25 cellular contexts compared by ENCODE assay signal in the genomic region with DNA sequence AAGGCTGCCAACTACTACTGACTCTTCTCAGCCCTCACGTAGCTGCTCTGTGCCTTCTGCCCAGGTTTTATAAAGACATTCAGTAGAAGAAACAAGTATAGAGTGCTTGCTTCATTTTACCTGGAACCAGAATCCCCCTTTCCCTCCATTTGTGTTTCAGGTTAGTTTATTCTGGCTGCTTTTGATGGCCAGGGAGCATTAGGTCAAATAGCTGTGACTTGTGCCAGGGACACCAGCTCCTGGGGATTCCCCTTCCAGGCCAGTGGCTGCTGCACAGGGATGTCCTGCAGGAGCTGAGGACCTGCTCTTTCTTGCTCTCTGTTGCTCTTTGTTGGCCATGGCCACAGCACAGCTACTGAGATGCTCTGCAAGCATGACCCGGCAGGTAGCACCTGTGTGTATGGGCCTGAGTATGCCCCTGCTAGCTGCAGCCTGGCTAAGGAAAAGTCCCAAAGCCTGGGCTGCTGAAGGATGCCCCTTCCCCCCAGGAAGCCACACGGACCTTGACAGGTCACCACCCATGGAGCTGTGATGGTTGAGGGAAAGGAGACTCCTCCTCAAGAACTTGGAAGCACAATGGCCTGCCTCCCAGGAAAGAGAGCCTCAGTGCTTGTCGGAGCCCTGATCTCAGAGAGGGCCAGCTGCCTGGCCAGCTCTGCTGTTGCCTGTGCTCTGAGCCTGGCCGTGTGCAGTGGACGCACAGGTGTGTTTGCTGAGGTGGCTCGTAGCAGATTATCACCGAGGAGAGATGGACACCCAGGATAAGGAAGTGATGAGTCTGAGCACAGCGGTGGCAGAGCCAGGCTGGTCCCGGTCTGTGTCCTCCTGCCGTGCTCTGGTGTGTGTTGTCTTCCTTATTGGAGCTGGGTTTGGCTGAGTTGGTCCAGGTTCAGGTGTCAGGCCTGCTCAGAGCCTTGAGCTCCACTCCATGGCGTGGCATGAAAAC.
DNase-seq lines count a peak whose midpoint lies in the region; ATAC-seq, FAIRE-seq and TF ChIP-seq lines count a peak whose summit lies in the region.
"Had no signal": no experiment of that assay in that cellular context is flagged by ENCODE, and none has a peak within 500 bp of the region (broad histone marks: within the 10 kb centered on the region; RNA-seq: fewer than 3 reads in every experiment).

No MANE protein-coding gene starts in this region.

- DNase-seq in activated CD4-positive, alpha-beta T cell treated with anti-CD3 and anti-CD28 coated beads, Interleukin-2, amount 10 ng/mL, durations not matched to agents 24 days and 14 days: peak; percentile 44
- DNase-seq in activated CD4-positive, alpha-beta T cell treated with anti-CD3 and anti-CD28 coated beads for 4 hours: no peak
- no peak for DNase-seq in HepG2 (ENCODE audit: low spot score)
- DNase-seq in neuronal stem cell (ENCODE audit: low spot score): no peak
- peak; percentile 67 to 72 for DNase-seq in vagina (ENCODE audit: extremely low spot score in 2 of 2)
- no peak for DNase-seq in SW480 (ENCODE audit: low spot score)
- DNase-seq: AML-193; NCI-H1417 treated with DMSO at 0.1 percent for 48 hours; NCI-H510A treated with DMSO at 0.1 percent for 48 hours; small intestine; stimulated activated CD4-positive, alpha-beta T cell treated with anti-CD3 and anti-CD28 coated beads, Interleukin-2, amount 100 ng/mL, for 48 hours; stimulated activated naive CD4-positive, alpha-beta T cell; T-helper 2 cell had no signal

- H3K27ac ChIP-seq in liver (ENCODE audit: low read depth in 1 of 2, low read length in 2 of 2) (peak overlapping the region; percentile 49 to 74), HepG2 (ENCODE audit: extremely low read length, insufficient read depth, low read length) (no peak overlapping the region), neuronal stem cell (replicated peaks; ENCODE audit: low read length) (no peak overlapping the region), vagina (no peak overlapping the region)
- H3K27ac ChIP-seq: 22Rv1, SK-N-MC, tibial nerve, VCaP had no signal

- H2BK120ac ChIP-seq in neuronal stem cell (ENCODE audit: low read depth, low read length): no peak overlapping the region

- no peak for TF ChIP-seq EP300 in HepG2 (IDR thresholded peaks at IDR 0.05; ENCODE audit: low read depth in 2 of 2, low read length in 2 of 2)
- no peak for TF ChIP-seq EP300 in HepG2 (CRISPR knock-in tag; IDR thresholded peaks at IDR 0.05; ENCODE audit: borderline replicate concordance)

- H3K4me1 ChIP-seq in liver (ENCODE audit: control insufficient read depth in 4 of 4, insufficient read depth in 4 of 4, low read length in 3 of 4): peaks cover 21 to 63% (median 51%) of the 10 kb centered on the region in 4 donors
- no peaks in the 10 kb centered on the region; the same call in 1 of the 2 replicates for H3K4me1 ChIP-seq in HepG2 (ENCODE audit: insufficient read depth, low read length)
- peaks cover 0 to 2% of the 10 kb centered on the region in 2 donors for H3K4me1 ChIP-seq in neuronal stem cell (ENCODE audit: control insufficient read depth in 2 of 2, insufficient read depth in 1 of 2, low read depth in 1 of 2, low read length in 2 of 2)
- peaks cover 16% of the 10 kb centered on the region for H3K4me1 ChIP-seq in vagina

- peaks cover 0 to 5% (median 0%) of the 10 kb centered on the region in 4 donors for H3K36me3 ChIP-seq in liver (ENCODE audit: control insufficient read depth in 4 of 4, insufficient read depth in 3 of 4, low read depth in 1 of 4, low read length in 3 of 4)
- H3K36me3 ChIP-seq in HepG2 (replicated peaks in 1 of 2; ENCODE audit: control insufficient read depth in 1 of 2, insufficient read depth in 2 of 2, low read length in 2 of 2): no peaks in the 10 kb centered on the region
- H3K36me3 ChIP-seq in neuronal stem cell (replicated peaks in 1 of 2; ENCODE audit: control insufficient read depth in 2 of 2, insufficient read depth in 2 of 2, low read length in 2 of 2): no peaks in the 10 kb centered on the region
- peaks cover 0 to 6% of the 10 kb centered on the region in 2 donors for H3K36me3 ChIP-seq in vagina

- POLR2A ChIA-PET in HepG2 (lab: Yijun Ruan, JAX): no interaction called here

- H3K4ac ChIP-seq in neuronal stem cell (ENCODE audit: low read length): no peak overlapping the region

- no peak overlapping the region for H3K4me3 Mint-ChIP-seq in activated CD4-positive, alpha-beta T cell treated with anti-CD3 and anti-CD28 coated beads, Interleukin-2, amount 10 ng/mL, durations not matched to agents 24 days and 14 days
- H3K4me3 Mint-ChIP-seq: CD8-positive, alpha-beta T cell had no signal

- no peaks in the 10 kb centered on the region for H3K9me3 Mint-ChIP-seq in activated CD4-positive, alpha-beta T cell treated with anti-CD3 and anti-CD28 coated beads, Interleukin-2, amount 10 ng/mL, durations not matched to agents 24 days and 14 days

- no peaks in the 10 kb centered on the region for H3K27me3 ChIP-seq in liver (ENCODE audit: control insufficient read depth in 4 of 4, insufficient read depth in 4 of 4, low read length in 3 of 4)
- H3K27me3 ChIP-seq in HepG2 (ENCODE audit: control insufficient read depth in 1 of 2, insufficient read depth in 2 of 2, low read length in 2 of 2): no peaks in the 10 kb centered on the region
- H3K27me3 ChIP-seq in neuronal stem cell (ENCODE audit: control insufficient read depth in 3 of 3, insufficient read depth in 3 of 3, low read depth in 1 of 3, low read length in 3 of 3): no peaks in the 10 kb centered on the region
- no peaks in the 10 kb centered on the region for H3K27me3 ChIP-seq in vagina
- H3K27me3 ChIP-seq: tibial nerve had no signal

- no peak overlapping the region for H4K8ac ChIP-seq in neuronal stem cell (ENCODE audit: low read depth, low read length)

- no peak overlapping the region for H2BK5ac ChIP-seq in neuronal stem cell (ENCODE audit: low read length)

- H3K27ac Mint-ChIP-seq in activated CD4-positive, alpha-beta T cell treated with anti-CD3 and anti-CD28 coated beads, Interleukin-2, amount 10 ng/mL, durations not matched to agents 24 days and 14 days: no peak overlapping the region
- H3K27ac Mint-ChIP-seq: CD8-positive, alpha-beta T cell; progenitor cell of endocrine pancreas had no signal

- no TSS peak for BruUV-seq in HepG2 (replicated peaks; lab: Mats Ljungman, UMichigan)

- ATAC-seq in HepG2 (no peak), HG02610 (IDR thresholded peaks at IDR 0.05; ENCODE audit: unreplicated experiment) (no peak)
- ATAC-seq: CD8-positive, alpha-beta T cell had no signal

- H2AK5ac ChIP-seq in neuronal stem cell (ENCODE audit: low read depth, low read length): peak overlapping the region; percentile 21

- WGBS in liver: 58% methylated on average over 12 of the region's 12 CpGs
- WGBS in HepG2 (ENCODE audit: low lambda C conversion rate): 80% methylated on average over 8 of the region's 12 CpGs
- WGBS in neuronal stem cell (ENCODE audit: extremely low coverage in 2 of 2, insufficient read length in 2 of 2, insufficient replicate concordance in 1 of 2), 2 donors: no CpG with 5 or more reads among the region's 12 CpGs

- TF ChIP-seq RAD21 in liver (IDR thresholded peaks at IDR 0.05) (peak; percentile 45 to 66), HepG2 (CRISPR knock-in tag; IDR thresholded peaks at IDR 0.05) (no peak)

- CTCF ChIA-PET in HepG2 (lab: Yijun Ruan, JAX; ENCODE audit: low intra/inter-chr PET ratio, low total read pairs): no interaction called here

- no peaks in the 10 kb centered on the region for H3K9me3 ChIP-seq in liver (ENCODE audit: control insufficient read depth in 4 of 4, low read length in 3 of 4)
- peaks cover 27% of the 10 kb centered on the region; the same call in 1 of the 2 replicates for H3K9me3 ChIP-seq in HepG2 (ENCODE audit: low read length)
- peaks cover 0 to 2% of the 10 kb centered on the region in 2 donors for H3K9me3 ChIP-seq in neuronal stem cell (replicated peaks in 1 of 2; ENCODE audit: control insufficient read depth in 2 of 2, insufficient read depth in 1 of 2, low read depth in 1 of 2, low read length in 2 of 2)
- no peaks in the 10 kb centered on the region for H3K9me3 ChIP-seq in vagina

- in situ Hi-C loops in HepG2 (cut with HindIII; ENCODE audit: extremely low pct_ligation_motif_present, low pct_unique_long_range_greater_than_20kb): no loop called here

- no peak for TF ChIP-seq CTCF in liver (IDR thresholded peaks at IDR 0.05; ENCODE audit: low read depth, low read length, missing input control)
- no peak for TF ChIP-seq CTCF in HepG2 (CRISPR knock-in tag; IDR thresholded peaks at IDR 0.05)
- TF ChIP-seq CTCF in vagina (IDR thresholded peaks at IDR 0.05): no peak

- H3K79me2 ChIP-seq in HepG2 (ENCODE audit: insufficient read depth, low read length): no peaks in the 10 kb centered on the region

- H3K4me1 Mint-ChIP-seq in activated CD4-positive, alpha-beta T cell treated with anti-CD3 and anti-CD28 coated beads, Interleukin-2, amount 10 ng/mL, durations not matched to agents 24 days and 14 days: peaks cover 7% of the 10 kb centered on the region
- H3K4me1 Mint-ChIP-seq: IgD-negative memory B cell had no signal

- H3K23ac ChIP-seq in neuronal stem cell (ENCODE audit: low read depth, low read length, poor library complexity): no peak overlapping the region

- H2AFZ ChIP-seq in HepG2 (ENCODE audit: low read length) (no peak overlapping the region), neuronal stem cell (ENCODE audit: low read length) (no peak overlapping the region)

- no peak for TF ChIP-seq POLR2A in HepG2 (IDR thresholded peaks at IDR 0.05; ENCODE audit: insufficient read depth in 1 of 2, low read depth in 2 of 2, low read length in 2 of 2)
- TF ChIP-seq POLR2A in vagina (IDR thresholded peaks at IDR 0.05): no peak

- no peak overlapping the region for H2BK12ac ChIP-seq in neuronal stem cell (ENCODE audit: low read length)

- no peaks in the 10 kb centered on the region for H4K20me1 ChIP-seq in HepG2 (ENCODE audit: insufficient read depth, low read length)

- H3K18ac ChIP-seq in neuronal stem cell (ENCODE audit: low read length): no peak overlapping the region

- intact Hi-C loops in activated CD4-positive, alpha-beta T cell treated with anti-CD3 and anti-CD28 coated beads, Interleukin-2, amount 10 ng/mL, durations not matched to agents 24 days and 14 days (cut with micrococcal nuclease): no loop called here
- intact Hi-C loops in HepG2 (cut with micrococcal nuclease; ENCODE audit: unreplicated experiment) (no loop called here), vagina (cut with DNase I) (no loop called here)

- peaks cover 2% of the 10 kb centered on the region for H3K27me3 Mint-ChIP-seq in activated CD4-positive, alpha-beta T cell treated with anti-CD3 and anti-CD28 coated beads, Interleukin-2, amount 10 ng/mL, durations not matched to agents 24 days and 14 days
- H3K27me3 Mint-ChIP-seq: IgD-negative memory B cell had no signal

- H2BK15ac ChIP-seq in neuronal stem cell (ENCODE audit: low read length): no peak overlapping the region

- H3K14ac ChIP-seq in neuronal stem cell (ENCODE audit: low read length): no peak overlapping the region

- H3K4me2 ChIP-seq in HepG2 (ENCODE audit: low read depth, low read length) (no peak overlapping the region), neuronal stem cell (ENCODE audit: insufficient read depth, low read length, poor library complexity, severe bottlenecking) (no peak overlapping the region)

- H4K91ac ChIP-seq in neuronal stem cell (ENCODE audit: low read depth, low read length, poor library complexity): no peak overlapping the region

- H3K79me1 ChIP-seq in neuronal stem cell (ENCODE audit: low read depth, low read length): no peaks in the 10 kb centered on the region

- no peak overlapping the region for H3K9ac ChIP-seq in liver (ENCODE audit: low read depth in 1 of 2, low read length in 2 of 2)
- H3K9ac ChIP-seq in HepG2 (ENCODE audit: insufficient read depth, low read depth, low read length): no peak overlapping the region
- H3K9ac ChIP-seq in neuronal stem cell (ENCODE audit: low read depth, low read length, poor library complexity): no peak overlapping the region

- H3K4me3 ChIP-seq in liver (ENCODE audit: low read depth in 1 of 3, low read length in 3 of 3) (no peak overlapping the region), HepG2 (replicated peaks in 1 of 3; ENCODE audit: insufficient read depth in 1 of 3, low read depth in 2 of 3, low read length in 3 of 3) (no peak overlapping the region), neuronal stem cell (ENCODE audit: low read length in 2 of 2) (no peak overlapping the region), vagina (no peak overlapping the region)
- H3K4me3 ChIP-seq: SK-N-MC, tibial nerve had no signal

- FAIRE-seq in HepG2 (lab: Jason Lieb, UNC): no peak
- FAIRE-seq: endometrium, H54, RCC 7860, small intestine had no signal

- no peaks in the 10 kb centered on the region for H3K36me3 Mint-ChIP-seq in activated CD4-positive, alpha-beta T cell treated with anti-CD3 and anti-CD28 coated beads, Interleukin-2, amount 10 ng/mL, durations not matched to agents 24 days and 14 days (ENCODE audit: low read depth)

Comparison
In these comparisons a context has a peak if more than half of its experiments do, and no peak if none do; other contexts are left out.
1. DNase-seq: peak in activated CD4-positive, alpha-beta T cell treated with anti-CD3 and anti-CD28 coated beads, Interleukin-2, amount 10 ng/mL, durations not matched to agents 24 days and 14 days (single experiment) and vagina (2 of 2); none in activated CD4-positive, alpha-beta T cell treated with anti-CD3 and anti-CD28 coated beads for 4 hours (0 of 2), HepG2 (single experiment), neuronal stem cell (single experiment) and SW480 (single experiment).
2. H3K27ac ChIP-seq: peak in liver (2 of 2); none in HepG2 (single experiment), neuronal stem cell (single experiment) and vagina (single experiment).